Comparison of ENCODE assay signal across 8 cellular contexts in the genomic region with DNA sequence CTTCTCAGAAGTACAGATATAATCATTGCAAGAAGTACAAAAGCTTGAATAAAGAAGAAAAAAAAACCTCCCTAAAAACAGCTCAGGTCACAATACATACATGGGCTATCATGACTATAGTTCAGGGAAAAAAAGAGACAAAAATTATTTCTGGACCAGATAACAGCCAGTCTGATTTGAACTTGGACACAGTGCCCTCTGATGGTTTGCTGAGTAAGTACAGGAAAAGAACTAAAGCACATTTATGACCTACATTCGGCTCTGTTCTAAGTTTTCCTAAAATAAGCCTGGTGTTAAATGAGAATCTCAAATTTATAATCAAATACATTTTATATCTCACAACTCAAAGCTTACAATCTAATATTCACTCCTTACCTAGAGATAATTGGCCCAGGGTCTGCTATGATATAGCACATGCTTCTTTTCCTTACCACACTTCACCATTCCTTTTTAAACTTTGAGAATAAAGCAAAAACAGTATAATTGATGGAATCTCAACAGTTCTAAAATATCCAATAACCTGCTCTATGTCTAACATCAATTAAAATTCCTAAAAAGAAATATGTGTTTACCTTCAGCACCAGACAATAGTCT.
DNase-seq lines count a peak whose midpoint lies in the region; FAIRE-seq and TF ChIP-seq lines count a peak whose summit lies in the region.

No MANE protein-coding gene starts in this region.

- POLR2A ChIA-PET in PC-9 (lab: Charles Lee; ENCODE audit: unreplicated experiment), result no interaction called here

- H3K36me3 ChIP-seq in PC-9 (ENCODE audit: low read depth) (no peaks in the 10 kb centered on the region), bronchial epithelial cell (ENCODE audit: control insufficient read depth, insufficient read depth, low read length) (peaks cover 14% of the 10 kb centered on the region), tibial artery (peaks cover 1 to 58% (median 44%) of the 10 kb centered on the region in 3 donors)

- peaks cover 12% of the 10 kb centered on the region; the same call in 1 of the 2 replicates for H3F3A ChIP-seq in PC-9 (ENCODE audit: insufficient read depth, low read depth)

- no TSS peak for BruUV-seq in PC-9 (replicated peaks; lab: Mats Ljungman, UMichigan)

- CTCF ChIA-PET in PC-9 (lab: Charles Lee), result no interaction called here

- no peak overlapping the region for H3K27ac ChIP-seq in PC-9
- H3K27ac ChIP-seq in tibial artery, result peak overlapping the region in 1 of 2 donors; percentile 16

- no peak overlapping the region for H2AFZ ChIP-seq in PC-9

- no peak overlapping the region for H3K4me3 ChIP-seq in PC-9
- H3K4me3 ChIP-seq in bronchial epithelial cell (ENCODE audit: low read depth, low read length), result no peak overlapping the region
- H3K4me3 ChIP-seq in tibial artery, result no peak overlapping the region

- H3K79me2 ChIP-seq in PC-9 (ENCODE audit: low read depth), result no peaks in the 10 kb centered on the region

- H3K4me1 ChIP-seq in PC-9 (replicated peaks; ENCODE audit: insufficient read depth) (0 out of 2 replicates have a peak, but pooled peaks cover 6% of the 10 kb centered on the region), tibial artery (peaks cover 0 to 22% (median 6%) of the 10 kb centered on the region in 4 donors)

- H3K4me2 ChIP-seq in PC-9, result no peak overlapping the region

- no peaks in the 10 kb centered on the region for H4K20me1 ChIP-seq in PC-9 (ENCODE audit: insufficient read depth)

- no peaks in the 10 kb centered on the region for H3K9me3 ChIP-seq in PC-9 (ENCODE audit: insufficient read depth, low read depth)
- no peaks in the 10 kb centered on the region for H3K9me3 ChIP-seq in tibial artery

- DNase-seq in stimulated activated CD4-positive, alpha-beta T cell treated with anti-CD3 and anti-CD28 coated beads, Interleukin-4, amount 100 ng/mL, for 24 hours, result peak; percentile 36
- no peak for DNase-seq in stimulated activated CD4-positive, alpha-beta T cell treated with anti-CD3 and anti-CD28 coated beads, Interleukin-4, amount 100 ng/mL, for 1 hour
- DNase-seq in HT-29 (ENCODE audit: low spot score) (peak; percentile 68), PC-9 (no peak), bronchial epithelial cell (ENCODE audit: low read depth) (peak; percentile 50), kidney tubule cell (ENCODE audit: low spot score) (peak; percentile 60), tibial artery (no peak), 8988T (no peak)

- intact Hi-C loops in PC-9 (cut with micrococcal nuclease; ENCODE audit: unreplicated experiment), result loop anchor here (1.0 to 10.0 kb wide), 2 partner anchors 619 to 880 kb away; no protein-coding TSS in a partner anchor
- intact Hi-C loops in tibial artery (cut with DNase I; ENCODE audit: low total_unique reads), result no loop called here

- no peak for FAIRE-seq in bronchial epithelial cell (lab: Jason Lieb, UNC)

- H3K27me3 ChIP-seq in PC-9 (ENCODE audit: insufficient read depth, low read depth), result no peaks in the 10 kb centered on the region
- H3K27me3 ChIP-seq in bronchial epithelial cell (ENCODE audit: control insufficient read depth, insufficient read depth, low read length), result no peaks in the 10 kb centered on the region
- no peaks in the 10 kb centered on the region for H3K27me3 ChIP-seq in tibial artery

- no peaks in the 10 kb centered on the region for H3K9me2 ChIP-seq in PC-9 (ENCODE audit: insufficient read depth)

- peak; percentile 73 for TF ChIP-seq CTCF in PC-9 (conservative IDR thresholded peaks at IDR 0.05)
- TF ChIP-seq CTCF in bronchial epithelial cell (IDR thresholded peaks at IDR 0.05; ENCODE audit: insufficient read depth, low read length, severe bottlenecking), result peak; percentile 60
- TF ChIP-seq CTCF in tibial artery (IDR thresholded peaks at IDR 0.05), result peak; percentile 69 to 72

Comparison
In these comparisons a context has a peak if more than half of its experiments do, and no peak if none do; other contexts are left out.
1. DNase-seq: peak in stimulated activated CD4-positive, alpha-beta T cell treated with anti-CD3 and anti-CD28 coated beads, Interleukin-4, amount 100 ng/mL, for 24 hours (single experiment), HT-29 (single experiment), bronchial epithelial cell (single experiment) and kidney tubule cell (single experiment); none in stimulated activated CD4-positive, alpha-beta T cell treated with anti-CD3 and anti-CD28 coated beads, Interleukin-4, amount 100 ng/mL, for 1 hour (single experiment), PC-9 (0 of 2), tibial artery (0 of 2) and 8988T (single experiment).
2. Peak in every context shown above with its lines, with median percentiles within 50 percentile points of each other: CTCF ChIP-seq.